17 cellular contexts compared by ENCODE assay signal in genomic region chr11:92885600-92885999, GRCh38.
"Had no signal": no experiment of that assay in that cellular context is flagged by ENCODE, and none has a peak within 500 bp of the region (broad histone marks: within the 10 kb centered on the region; RNA-seq: fewer than 3 reads in every experiment).

No MANE protein-coding gene starts in this region.

- H3K36me3 ChIP-seq: ascending aorta, breast epithelium, neural progenitor cell, prostate gland, right atrium auricular region, thyroid gland, WERI-Rb-1 had no signal

- H3K27me3 Mint-ChIP-seq: activated naive CD4-positive, alpha-beta T cell treated with anti-CD3 and anti-CD28 coated beads, Interleukin-2, amount 50 U/mL, for 24 hours had no signal

- H3K9me3 ChIP-seq: ascending aorta, breast epithelium, prostate gland, right atrium auricular region, thyroid gland had no signal

- H3K36me3 Mint-ChIP-seq: activated naive CD4-positive, alpha-beta T cell treated with anti-CD3 and anti-CD28 coated beads, Interleukin-2, amount 50 U/mL, for 24 hours had no signal

- H3K27ac Mint-ChIP-seq: activated naive CD4-positive, alpha-beta T cell treated with anti-CD3 and anti-CD28 coated beads, Interleukin-2, amount 50 U/mL, for 24 hours; activated T-cell treated with anti-CD3 and anti-CD28 coated beads, Interleukin-2, amount 50 U/mL, for 72 hours; T-helper 1 cell treated with Interleukin-12 subunit alpha and Interleukin-12 subunit beta and Interleukin-4 antibody, amounts not matched to agents 30 μg/mL and 1 μg/mL, for 36 hours had no signal

- H3K4me3 Mint-ChIP-seq: activated naive CD4-positive, alpha-beta T cell treated with anti-CD3 and anti-CD28 coated beads, Interleukin-2, amount 50 U/mL, for 24 hours; activated T-cell treated with anti-CD3 and anti-CD28 coated beads, Interleukin-2, amount 50 U/mL, for 72 hours; neural progenitor cell; T-helper 1 cell treated with Interleukin-12 subunit alpha and Interleukin-12 subunit beta and Interleukin-4 antibody, amounts not matched to agents 30 μg/mL and 1 μg/mL, for 36 hours had no signal

- H2AFZ ChIP-seq: neural progenitor cell had no signal

- H3K4me1 Mint-ChIP-seq: activated naive CD4-positive, alpha-beta T cell treated with anti-CD3 and anti-CD28 coated beads, Interleukin-2, amount 50 U/mL, for 24 hours; neural progenitor cell had no signal

- H3K27ac ChIP-seq: ascending aorta, breast epithelium, neural progenitor cell, prostate gland, right atrium auricular region, thyroid gland, WERI-Rb-1 had no signal

- H3K4me2 ChIP-seq: neural progenitor cell had no signal

- H3K27me3 ChIP-seq: ascending aorta, breast epithelium, neural progenitor cell, right atrium auricular region, thyroid gland had no signal

- H3K4me1 ChIP-seq: ascending aorta, breast epithelium, neural progenitor cell, prostate gland, right atrium auricular region, thyroid gland had no signal

- H3K4me3 ChIP-seq: ascending aorta, breast epithelium, neural progenitor cell, prostate gland, right atrium auricular region, thyroid gland had no signal

- H3K9ac ChIP-seq: neural progenitor cell had no signal

- DNase-seq: activated CD4-positive, alpha-beta T cell treated with anti-CD3 and anti-CD28 coated beads for 1 hour; activated CD4-positive, alpha-beta T cell treated with anti-CD3 and anti-CD28 coated beads, Interleukin-2, amount 50 U/mL, for 4 hours; activated effector memory CD4-positive, alpha-beta T cell treated with anti-CD3 and anti-CD28 coated beads, Interleukin-2, amount 50 U/mL, for 16 hours; effector memory CD4-positive, alpha-beta T cell; left ventricle myocardium superior; stimulated activated CD4-positive, alpha-beta T cell treated with anti-CD3 and anti-CD28 coated beads, Interleukin-12 subunit alpha, Interleukin-12 subunit beta, amount 100 ng/mL, for 4 hours; stimulated activated naive CD4-positive, alpha-beta T cell treated with Interleukin-2 at 50 U/mL for 16 hours had no signal

- H3K9me3 Mint-ChIP-seq: activated naive CD4-positive, alpha-beta T cell treated with anti-CD3 and anti-CD28 coated beads, Interleukin-2, amount 50 U/mL, for 24 hours; activated T-cell treated with anti-CD3 and anti-CD28 coated beads, Interleukin-2, amount 50 U/mL, for 72 hours; neural progenitor cell; T-helper 1 cell treated with Interleukin-12 subunit alpha and Interleukin-12 subunit beta and Interleukin-4 antibody, amounts not matched to agents 30 μg/mL and 1 μg/mL, for 36 hours had no signal
